ENCODE assay signal across 22 cellular contexts in genomic region chr17:17577373-17577772, GRCh38.
"Had no signal": no experiment of that assay in that cellular context is flagged by ENCODE, and none has a peak within 500 bp of the region (broad histone marks: within the 10 kb centered on the region; RNA-seq: fewer than 3 reads in every experiment).

No MANE protein-coding gene starts in this region.

- ATAC-seq: esophagus mucosa; gastrocnemius medialis; left lobe of liver; mucosa of descending colon; naive thymus-derived CD8-positive, alpha-beta T cell; right lobe of liver; stimulated activated memory B cell treated with anti-CD40 and anti-IgM and Interleukin-4, amounts not matched to agents 10 μg/mL and 1 μg/mL and 100 μg/mL, for 72 hours; stimulated activated naive CD8-positive, alpha-beta T cell treated with anti-CD3 and anti-CD28 coated beads, Interleukin-15, amount 100 ng/mL, for 72 hours had no signal

- H3K4me1 Mint-ChIP-seq: stimulated activated memory B cell treated with anti-CD40 and anti-IgM and Interleukin-4, amounts not matched to agents 10 μg/mL and 1 μg/mL and 100 μg/mL, for 72 hours; stimulated activated naive CD8-positive, alpha-beta T cell treated with anti-CD3 and anti-CD28 coated beads, Interleukin-15, amount 100 ng/mL, for 72 hours had no signal

- H3K9me3 ChIP-seq: gastrocnemius medialis, mucosa of descending colon, ovary, right lobe of liver, spleen had no signal

- H3K27me3 ChIP-seq: dorsolateral prefrontal cortex, gastrocnemius medialis, ovary, right lobe of liver, spleen had no signal

- H3K36me3 ChIP-seq: gastrocnemius medialis, ovary had no signal

- DNase-seq: caudate nucleus; cortex of kidney; dorsolateral prefrontal cortex; effector CD8-positive, alpha-beta T cell; gastrocnemius medialis; mammary epithelial cell; mucosa of descending colon; naive thymus-derived CD8-positive, alpha-beta T cell; nucleus accumbens; ovary; right lobe of liver; spleen; stimulated activated CD4-positive, alpha-beta T cell treated with anti-CD3 and anti-CD28 coated beads, Interleukin-15, amount 100 ng/mL, for 24 hours; stimulated activated CD4-positive, alpha-beta T cell treated with anti-CD3 and anti-CD28 coated beads, Interleukin-1b, Interleukin-23, amount 100 ng/mL, for 48 hours; stimulated activated CD4-positive, alpha-beta T cell treated with anti-CD3 and anti-CD28 coated beads, Interleukin-4, amount 100 ng/mL, for 24 hours; stimulated activated naive CD8-positive, alpha-beta T cell treated with anti-CD3 and anti-CD28 coated beads, Interleukin-15, amount 100 ng/mL, for 72 hours; substantia nigra had no signal

- H3K9me3 Mint-ChIP-seq: naive thymus-derived CD8-positive, alpha-beta T cell; neural crest cell; stimulated activated memory B cell treated with anti-CD40 and anti-IgM and Interleukin-4, amounts not matched to agents 10 μg/mL and 1 μg/mL and 100 μg/mL, for 72 hours; stimulated activated naive CD8-positive, alpha-beta T cell treated with anti-CD3 and anti-CD28 coated beads, Interleukin-15, amount 100 ng/mL, for 72 hours had no signal

- H3K27ac Mint-ChIP-seq: naive thymus-derived CD8-positive, alpha-beta T cell; progenitor cell of endocrine pancreas; stimulated activated memory B cell treated with anti-CD40 and anti-IgM and Interleukin-4, amounts not matched to agents 10 μg/mL and 1 μg/mL and 100 μg/mL, for 72 hours; stimulated activated naive CD8-positive, alpha-beta T cell treated with anti-CD3 and anti-CD28 coated beads, Interleukin-15, amount 100 ng/mL, for 72 hours had no signal

- H3K4me1 ChIP-seq: spleen had no signal

- H3K27ac ChIP-seq: dorsolateral prefrontal cortex, gastrocnemius medialis, right lobe of liver, spleen had no signal

- H3K27me3 Mint-ChIP-seq: naive thymus-derived CD8-positive, alpha-beta T cell; progenitor cell of endocrine pancreas; stimulated activated memory B cell treated with anti-CD40 and anti-IgM and Interleukin-4, amounts not matched to agents 10 μg/mL and 1 μg/mL and 100 μg/mL, for 72 hours; stimulated activated naive CD8-positive, alpha-beta T cell treated with anti-CD3 and anti-CD28 coated beads, Interleukin-15, amount 100 ng/mL, for 72 hours had no signal

- H3K4me3 Mint-ChIP-seq: naive thymus-derived CD8-positive, alpha-beta T cell; neural crest cell; stimulated activated memory B cell treated with anti-CD40 and anti-IgM and Interleukin-4, amounts not matched to agents 10 μg/mL and 1 μg/mL and 100 μg/mL, for 72 hours; stimulated activated naive CD8-positive, alpha-beta T cell treated with anti-CD3 and anti-CD28 coated beads, Interleukin-15, amount 100 ng/mL, for 72 hours had no signal

- H3K4me3 ChIP-seq: dorsolateral prefrontal cortex, gastrocnemius medialis, mucosa of descending colon, ovary, right lobe of liver, spleen had no signal
